ENCODE assay signal across 8 cellular contexts in genomic region chr2:218291318-218291933, GRCh38. TPM values are rescaled to one million over a fixed set of nuclear protein-coding genes. Genes with fewer than 3 reads are reported as not detected.
DNase-seq lines count a peak whose midpoint lies in the region; ATAC-seq and TF ChIP-seq lines count a peak whose summit lies in the region.

No MANE protein-coding gene starts in this region.

- H3K27me3 ChIP-seq in A673 (replicated peaks; ENCODE audit: insufficient read depth, low read depth, low read length, poor library complexity) (no peaks in the 10 kb centered on the region), HUES6 (ENCODE audit: control insufficient read depth, insufficient read depth, low read length) (no peaks in the 10 kb centered on the region), brain microvascular endothelial cell (replicated peaks) (no peaks in the 10 kb centered on the region), tibial artery (no peaks in the 10 kb centered on the region), SK-N-SH (ENCODE audit: insufficient read depth) (no peaks in the 10 kb centered on the region)

- H3K27ac ChIP-seq in A673 (ENCODE audit: low read depth, low read length, poor library complexity, severe bottlenecking) (peak overlapping the region; percentile 84), HUES6 (ENCODE audit: low read depth, low read length) (no peak overlapping the region), brain microvascular endothelial cell (peak overlapping the region; percentile 77), tibial artery (peak overlapping the region; percentile 99), SK-N-SH (ENCODE audit: low read depth in 2 of 2, low read length in 1 of 2) (no peak overlapping the region)

- no peak for TF ChIP-seq EP300 in SK-N-SH (IDR thresholded peaks at IDR 0.05; ENCODE audit: borderline replicate concordance in 1 of 2, low read depth in 1 of 2, low read length in 1 of 2)

- WGBS in SK-N-SH (ENCODE audit: low lambda C conversion rate) = 59% methylated on average over 5 of the region's 8 CpGs

- H3K4me3 ChIP-seq in A673 (ENCODE audit: low read depth, low read length, poor library complexity, severe bottlenecking) = peak overlapping the region; percentile 82
- peak overlapping the region; percentile 83 for H3K4me3 ChIP-seq in HUES6 (ENCODE audit: low read depth, low read length)
- H3K4me3 ChIP-seq in brain microvascular endothelial cell (ENCODE audit: low read depth, low read length) = peak overlapping the region; percentile 87
- H3K4me3 ChIP-seq in tibial artery = peak overlapping the region; percentile 89 to 96
- H3K4me3 ChIP-seq in SK-N-SH (ENCODE audit: low read depth in 2 of 2, low read length in 1 of 2) = no peak overlapping the region

- H3K9me3 ChIP-seq in A673 (ENCODE audit: low read depth, low read length, poor library complexity, severe bottlenecking) (no peaks in the 10 kb centered on the region), HUES6 (ENCODE audit: control insufficient read depth, insufficient read depth, low read depth, low read length) (no peaks in the 10 kb centered on the region), tibial artery (no peaks in the 10 kb centered on the region), SK-N-SH (no peaks in the 10 kb centered on the region)

- intact Hi-C loops in A673 (cut with micrococcal nuclease; ENCODE audit: unreplicated experiment) (loop anchor here (5.0 kb wide), 1 partner anchor 356 kb away; no protein-coding TSS in a partner anchor), tibial artery (cut with DNase I; ENCODE audit: low total_unique reads) (no loop called here)

- no peaks in the 10 kb centered on the region for H3K36me3 ChIP-seq in A673 (ENCODE audit: insufficient read depth, low read length, poor library complexity, severe bottlenecking)
- no peaks in the 10 kb centered on the region for H3K36me3 ChIP-seq in HUES6 (ENCODE audit: control insufficient read depth, insufficient read depth, low read length)
- no peaks in the 10 kb centered on the region for H3K36me3 ChIP-seq in brain microvascular endothelial cell (replicated peaks)
- no peaks in the 10 kb centered on the region for H3K36me3 ChIP-seq in tibial artery
- no peaks in the 10 kb centered on the region for H3K36me3 ChIP-seq in SK-N-SH (replicated peaks in 1 of 2; ENCODE audit: control insufficient read depth in 1 of 2, insufficient read depth in 2 of 2, low read length in 1 of 2)

- no peak for DNase-seq in A673 (ENCODE audit: low spot score)
- DNase-seq in brain microvascular endothelial cell = no peak
- DNase-seq in left lobe of liver (ENCODE audit: low spot score) = no peak
- peak in 1 of 2 donors; percentile 56 for DNase-seq in tibial artery
- no peak for DNase-seq in SK-N-SH

- H3K79me2 ChIP-seq in SK-N-SH (ENCODE audit: insufficient read depth) = no peaks in the 10 kb centered on the region

- H3K4me1 ChIP-seq in A673 (ENCODE audit: insufficient read depth, low read length, poor library complexity, severe bottlenecking) = peaks cover 32% of the 10 kb centered on the region
- H3K4me1 ChIP-seq in HUES6 (ENCODE audit: control insufficient read depth, insufficient read depth, low read length) = peaks cover 55% of the 10 kb centered on the region
- peaks cover 0 to 82% (median 69%) of the 10 kb centered on the region in 4 donors for H3K4me1 ChIP-seq in tibial artery
- H3K4me1 ChIP-seq in SK-N-SH (ENCODE audit: control insufficient read depth in 1 of 2, insufficient read depth in 2 of 2, low read depth in 1 of 2, low read length in 1 of 2) = peaks cover 8 to 10% of the 10 kb centered on the region in 2 experiments; a peak in 2 of 4 replicates

- ATAC-seq in left lobe of liver (peak; percentile 33), HG03280 (IDR thresholded peaks at IDR 0.05; ENCODE audit: unreplicated experiment) (no peak), HG03135 (IDR thresholded peaks at IDR 0.05; ENCODE audit: unreplicated experiment) (no peak)

- no peak overlapping the region for H2AFZ ChIP-seq in SK-N-SH (ENCODE audit: low read depth)

- POLR2A ChIA-PET in A673 (lab: Charles Lee; ENCODE audit: low non-redundant PET) = no interaction called here
- POLR2A ChIA-PET in SK-N-SH (lab: Yijun Ruan, JAX) = no interaction called here

- no peaks in the 10 kb centered on the region for H4K20me1 ChIP-seq in SK-N-SH (ENCODE audit: insufficient read depth)

- peaks cover 13% of the 10 kb centered on the region for H3F3A ChIP-seq in SK-N-SH (replicated peaks; ENCODE audit: insufficient read depth)

- no peak for TF ChIP-seq CTCF in A673 (conservative IDR thresholded peaks at IDR 0.05; ENCODE audit: low read depth, low read length)
- no peak for TF ChIP-seq CTCF in brain microvascular endothelial cell (IDR thresholded peaks at IDR 0.05; ENCODE audit: low read depth, low read length, missing control alignments)
- TF ChIP-seq CTCF in tibial artery (IDR thresholded peaks at IDR 0.05) = no peak
- no peak for TF ChIP-seq CTCF in SK-N-SH (IDR thresholded peaks at IDR 0.05)

- no peak for TF ChIP-seq RAD21 in SK-N-SH (IDR thresholded peaks at IDR 0.05; ENCODE audit: low read length)

- BruUV-seq in A673 (replicated peaks; lab: Mats Ljungman, UMichigan) = no TSS peak

- H3K9me2 ChIP-seq in SK-N-SH = no peaks in the 10 kb centered on the region

- no peak overlapping the region for H3K4me2 ChIP-seq in SK-N-SH

- peak overlapping the region; percentile 73 for H3K9ac ChIP-seq in HUES6 (ENCODE audit: low read length)
- H3K9ac ChIP-seq in SK-N-SH = no peak overlapping the region

- in situ Hi-C loops in brain microvascular endothelial cell (cut with HindIII; ENCODE audit: low pct_ligation_motif_present, low sequenced_read_pairs) = no loop called here

- CTCF ChIA-PET in A673 (lab: Charles Lee) = interaction anchor here (0.6 to 1.2 kb wide), 2 partner anchors 18 to 1121 kb away, joined by 4 to 8 read pairs; no protein-coding TSS in a partner anchor
- CTCF ChIA-PET in SK-N-SH (lab: Yijun Ruan, JAX) = interaction anchor here (0.7 to 2.0 kb wide), 4 partner anchors 10 to 65 kb away, joined by 3 to 5 read pairs (median 4); partner anchors contain the start of gene CATIP

TF ChIP-seq in SK-N-SH, 30 proteins besides CTCF, POLR2A, EP300 and RAD21 (continues in another document):
- no peak for TF ChIP-seq POLR2AphosphoS5 (IDR thresholded peaks at IDR 0.05; ENCODE audit: low read depth, low read length)
- TF ChIP-seq, protein P1, sequence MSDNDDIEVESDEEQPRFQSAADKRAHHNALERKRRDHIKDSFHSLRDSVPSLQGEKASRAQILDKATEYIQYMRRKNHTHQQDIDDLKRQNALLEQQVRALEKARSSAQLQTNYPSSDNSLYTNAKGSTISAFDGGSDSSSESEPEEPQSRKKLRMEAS (IDR thresholded peaks at IDR 0.05; ENCODE audit: low read depth) = no peak
- TF ChIP-seq FOXJ3 (CRISPR knock-in tag; IDR thresholded peaks at IDR 0.05) = no peak
- TF ChIP-seq ELF1 (IDR thresholded peaks at IDR 0.05) = no peak
- no peak for TF ChIP-seq YY1 (IDR thresholded peaks at IDR 0.05; ENCODE audit: low read depth)
- TF ChIP-seq ZBTB33 (IDR thresholded peaks at IDR 0.05; ENCODE audit: borderline replicate concordance, low read depth) = no peak
- TF ChIP-seq, protein P2, sequence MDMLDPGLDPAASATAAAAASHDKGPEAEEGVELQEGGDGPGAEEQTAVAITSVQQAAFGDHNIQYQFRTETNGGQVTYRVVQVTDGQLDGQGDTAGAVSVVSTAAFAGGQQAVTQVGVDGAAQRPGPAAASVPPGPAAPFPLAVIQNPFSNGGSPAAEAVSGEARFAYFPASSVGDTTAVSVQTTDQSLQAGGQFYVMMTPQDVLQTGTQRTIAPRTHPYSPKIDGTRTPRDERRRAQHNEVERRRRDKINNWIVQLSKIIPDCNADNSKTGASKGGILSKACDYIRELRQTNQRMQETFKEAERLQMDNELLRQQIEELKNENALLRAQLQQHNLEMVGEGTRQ (IDR thresholded peaks at IDR 0.05; ENCODE audit: borderline replicate concordance, low read depth, low read length) = no peak

RNA-seq across cellular contexts. Expression of gene TMBIM1, which starts 0.9 kb away (rescaled TPM):
- total RNA-seq in A673 (2021) (40.2 and 43.9 TPM in 2 replicates), left lobe of liver (117 TPM)
- polyA plus RNA-seq in SK-N-SH (2012; rRNA removed) = 7.3 and 7.8 TPM in 2 replicates
- polyA plus RNA-seq in SK-N-SH (2012; cell fraction: cytosol; rRNA removed) = 4.4 and 6.8 TPM in 2 replicates
- polyA plus RNA-seq in SK-N-SH (2012; cell fraction: nucleus; rRNA removed) = 4.5 and 5.3 TPM in 2 replicates

RNA-seq across cellular contexts. Expression of gene PNKD, which starts 21.1 kb away (rescaled TPM):
- total RNA-seq in A673 (2021) = 36.7 and 44.9 TPM in 2 replicates
- 102 TPM for total RNA-seq in left lobe of liver
- polyA plus RNA-seq in SK-N-SH (2012; rRNA removed) = 92.2 and 101 TPM in 2 replicates
- polyA plus RNA-seq in SK-N-SH (2012; cell fraction: cytosol; rRNA removed) = 56.7 and 75.3 TPM in 2 replicates
- polyA plus RNA-seq in SK-N-SH (2012; cell fraction: nucleus; rRNA removed) = 57.8 and 74.7 TPM in 2 replicates

RNA-seq across cellular contexts. Expression of gene AAMP, which starts 21.5 kb away (rescaled TPM):
- total RNA-seq in A673 (2021) = 74.7 and 78.8 TPM in 2 replicates
- total RNA-seq in left lobe of liver = 43.9 TPM
- polyA plus RNA-seq in SK-N-SH (2012; rRNA removed) = 223 and 276 TPM in 2 replicates
- 191 and 203 TPM in 2 replicates for polyA plus RNA-seq in SK-N-SH (2012; cell fraction: cytosol; rRNA removed)
- 302 and 308 TPM in 2 replicates for polyA plus RNA-seq in SK-N-SH (2012; cell fraction: nucleus; rRNA removed)

RNA-seq across cellular contexts. Expression of gene GPBAR1, which starts 30.6 kb away (rescaled TPM):
- 0.30 and 0.46 TPM in 2 replicates for total RNA-seq in A673 (2021)
- 1.3 TPM for total RNA-seq in left lobe of liver
- polyA plus RNA-seq in SK-N-SH (2012; rRNA removed) = 0.08 and 0.13 TPM in 2 replicates
- 0.03 and 0.05 TPM in 2 replicates for polyA plus RNA-seq in SK-N-SH (2012; cell fraction: cytosol; rRNA removed)
- polyA plus RNA-seq in SK-N-SH (2012; cell fraction: nucleus; rRNA removed) = 0.38 and 0.50 TPM in 2 replicates

Comparison
In these comparisons a context has a peak if more than half of its experiments do, and no peak if none do; other contexts are left out.
1. H3K27ac ChIP-seq: peak in A673 (single experiment), brain microvascular endothelial cell (single experiment) and tibial artery (2 of 2); none in HUES6 (single experiment) and SK-N-SH (0 of 2).
2. H3K4me3 ChIP-seq: peak in A673 (single experiment), HUES6 (single experiment), brain microvascular endothelial cell (single experiment) and tibial artery (2 of 2); none in SK-N-SH (0 of 2).